Comparison of ENCODE assay signal across 20 cellular contexts in genomic region chr19:55620951-55621672, GRCh38. TPM values are rescaled to one million over a fixed set of nuclear protein-coding genes. Genes with fewer than 3 reads are reported as not detected.
A peak's percentile ranks its signal among the peaks of the same experiment; 100 is the strongest.
DNase-seq lines count a peak whose midpoint lies in the region; ATAC-seq and TF ChIP-seq lines count a peak whose summit lies in the region.
"Had no signal": no experiment of that assay in that cellular context is flagged by ENCODE, and none has a peak within 500 bp of the region (broad histone marks: within the 10 kb centered on the region; RNA-seq: fewer than 3 reads in every experiment).

No MANE protein-coding gene starts in this region.

- POLR2A ChIA-PET in activated naive CD8-positive, alpha-beta T cell treated with anti-CD3 and anti-CD28 coated beads, Interleukin-2, amount 10 ng/mL, durations not matched to agents 7 days and 5 days (lab: Charles Lee) = interaction anchor here (0.9 to 1.8 kb wide), 3 partner anchors 12 to 15 kb away, joined by 5 to 12 read pairs (median 7); partner anchors contain the start of gene ZNF865

- peaks cover 4% of the 10 kb centered on the region for H3K4me1 ChIP-seq in osteoblast (ENCODE audit: insufficient read depth, low read length)
- H3K4me1 ChIP-seq in neural progenitor cell = peaks cover 5% of the 10 kb centered on the region

- peaks cover 7% of the 10 kb centered on the region for H4K20me1 ChIP-seq in osteoblast (ENCODE audit: insufficient read depth, low read length)
- peaks cover 12% of the 10 kb centered on the region for H4K20me1 ChIP-seq in neural progenitor cell (ENCODE audit: low read depth)

- H3K4me3 ChIP-seq in HL-60 (replicated peaks; ENCODE audit: insufficient read depth, low read length) (no peak overlapping the region), osteoblast (ENCODE audit: insufficient read depth, low read length) (no peak overlapping the region), neural progenitor cell (no peak overlapping the region)
- H3K4me3 ChIP-seq: adrenal gland, coronary artery, smooth muscle cell had no signal

- peaks cover 17% of the 10 kb centered on the region for H3K36me3 Mint-ChIP-seq in activated naive CD8-positive, alpha-beta T cell treated with anti-CD3 and anti-CD28 coated beads, Interleukin-2, amount 10 ng/mL, durations not matched to agents 7 days and 5 days
- H3K36me3 Mint-ChIP-seq in endothelial cell (ENCODE audit: low read depth, unreplicated experiment) (peaks cover 17% of the 10 kb centered on the region), neural progenitor cell (peaks cover 18% of the 10 kb centered on the region)

- no peak overlapping the region for H3K4me3 Mint-ChIP-seq in activated naive CD8-positive, alpha-beta T cell treated with anti-CD3 and anti-CD28 coated beads, Interleukin-2, amount 10 ng/mL, durations not matched to agents 7 days and 5 days
- H3K4me3 Mint-ChIP-seq in endothelial cell (ENCODE audit: unreplicated experiment) (no peak overlapping the region), neural progenitor cell (no peak overlapping the region)
- H3K4me3 Mint-ChIP-seq: nephron had no signal

- no peaks in the 10 kb centered on the region for H3K27me3 Mint-ChIP-seq in activated naive CD8-positive, alpha-beta T cell treated with anti-CD3 and anti-CD28 coated beads, Interleukin-2, amount 10 ng/mL, durations not matched to agents 7 days and 5 days
- peaks cover 17% of the 10 kb centered on the region for H3K27me3 Mint-ChIP-seq in endothelial cell (ENCODE audit: unreplicated experiment)
- peaks cover 7% of the 10 kb centered on the region for H3K27me3 Mint-ChIP-seq in neural progenitor cell (ENCODE audit: insufficient read depth, low read depth)

- no peak for TF ChIP-seq CTCF in HL-60 (IDR thresholded peaks at IDR 0.05; ENCODE audit: insufficient read depth, low read length)
- TF ChIP-seq CTCF in osteoblast (IDR thresholded peaks at IDR 0.05; ENCODE audit: extremely low read depth, low read depth, low read length) = no peak
- TF ChIP-seq CTCF in endothelial cell (IDR thresholded peaks at IDR 0.05; ENCODE audit: unreplicated experiment) = no peak
- no peak for TF ChIP-seq CTCF in GM13976 (IDR thresholded peaks at IDR 0.05; ENCODE audit: borderline replicate concordance, control extremely low read depth, extremely low read depth, insufficient read depth, missing control alignments)
- TF ChIP-seq CTCF in neural progenitor cell (IDR thresholded peaks at IDR 0.05) = no peak

- no peak overlapping the region for H3K4me2 ChIP-seq in osteoblast (ENCODE audit: insufficient read depth, low read length)
- no peak overlapping the region for H3K4me2 ChIP-seq in neural progenitor cell
- H3K4me2 ChIP-seq: smooth muscle cell had no signal

- in situ Hi-C loops in GM13976 (cut with MboI; ENCODE audit: low sequenced_read_pairs, unreplicated experiment) = no loop called here

- H3K79me2 ChIP-seq in osteoblast (ENCODE audit: insufficient read depth, low read length) = peaks cover 4% of the 10 kb centered on the region
- peaks cover 12% of the 10 kb centered on the region for H3K79me2 ChIP-seq in neural progenitor cell (ENCODE audit: low read depth)

- peaks cover 26% of the 10 kb centered on the region for H3F3A ChIP-seq in neural progenitor cell (ENCODE audit: low read depth)

- H3K27ac Mint-ChIP-seq in activated naive CD8-positive, alpha-beta T cell treated with anti-CD3 and anti-CD28 coated beads, Interleukin-2, amount 10 ng/mL, durations not matched to agents 7 days and 5 days = peak overlapping the region; percentile 70
- H3K27ac Mint-ChIP-seq in endothelial cell (ENCODE audit: unreplicated experiment) (no peak overlapping the region), neural progenitor cell (no peak overlapping the region)
- H3K27ac Mint-ChIP-seq: activated T-helper 2 cell treated with anti-CD3 and anti-CD28 coated beads, Interferon-gamma antibody, Interleukin-2, Interleukin-4, amounts not matched to agents 10 μg/mL and 5 μg/mL and 100 μg/mL, durations not matched to agents 14 hours and 24 hours and 36 hours; nephron had no signal

- H3K9me3 ChIP-seq in osteoblast (ENCODE audit: low read depth, low read length) (no peaks in the 10 kb centered on the region), neural progenitor cell (ENCODE audit: low read depth) (no peaks in the 10 kb centered on the region)
- H3K9me3 ChIP-seq: adrenal gland had no signal

- ATAC-seq in activated naive CD8-positive, alpha-beta T cell treated with anti-CD3 and anti-CD28 coated beads, Interleukin-2, amount 10 ng/mL, durations not matched to agents 7 days and 5 days (ENCODE audit: low read depth) = no peak
- ATAC-seq: activated CD4-positive, CD25-positive, alpha-beta regulatory T cell treated with anti-CD3 and anti-CD28 coated beads, Interleukin-2, amount 50 U/mL, for 24 hours; left colon had no signal

- DNase-seq in DMS53 (lab: John Stamatoyannopoulos, UW) (peak; percentile 21), DMS53 treated with DMSO at 0.1 percent for 48 hours (lab: John Stamatoyannopoulos, UW; ENCODE audit: unreplicated experiment) (no peak), HL-60 (ENCODE audit: low read depth in 1 of 2, low spot score in 1 of 2) (peak in 1 of 2 experiments; percentile 64), osteoblast (ENCODE audit: insufficient read length, low spot score, missing footprints) (peak; percentile 68), endothelial cell (ENCODE audit: low spot score) (no peak), GM13976 (ENCODE audit: low spot score) (no peak), neural progenitor cell (ENCODE audit: low spot score) (no peak)
- no peak for DNase-seq in activated naive CD8-positive, alpha-beta T cell treated with anti-CD3 and anti-CD28 coated beads, Interleukin-2, amount 10 ng/mL, durations not matched to agents 7 days and 5 days
- DNase-seq: NCI-H1105 treated with DMSO at 0.1 percent for 48 hours; NCI-H510A treated with DMSO at 0.1 percent for 48 hours; stimulated activated CD4-positive, alpha-beta T cell treated with anti-CD3 and anti-CD28 coated beads, Interleukin-4, amount 100 ng/mL, for 1 hour; T1000 had no signal

- H3K27me3 ChIP-seq in HL-60 (ENCODE audit: insufficient read depth, poor library complexity, severe bottlenecking) = no peaks in the 10 kb centered on the region
- H3K27me3 ChIP-seq in osteoblast (ENCODE audit: insufficient read depth, low read length) = no peaks in the 10 kb centered on the region
- no peaks in the 10 kb centered on the region for H3K27me3 ChIP-seq in neural progenitor cell
- H3K27me3 ChIP-seq: adrenal gland had no signal

- peaks cover 1% of the 10 kb centered on the region for H3K9me3 Mint-ChIP-seq in activated naive CD8-positive, alpha-beta T cell treated with anti-CD3 and anti-CD28 coated beads, Interleukin-2, amount 10 ng/mL, durations not matched to agents 7 days and 5 days
- no peaks in the 10 kb centered on the region for H3K9me3 Mint-ChIP-seq in endothelial cell (ENCODE audit: unreplicated experiment)
- H3K9me3 Mint-ChIP-seq in neural progenitor cell = no peaks in the 10 kb centered on the region
- H3K9me3 Mint-ChIP-seq: activated T-helper 2 cell treated with anti-CD3 and anti-CD28 coated beads, Interferon-gamma antibody, Interleukin-2, Interleukin-4, amounts not matched to agents 10 μg/mL and 5 μg/mL and 100 μg/mL, durations not matched to agents 14 hours and 24 hours and 36 hours; nephron had no signal

- no peak overlapping the region for H3K9ac ChIP-seq in neural progenitor cell

- peaks cover 38% of the 10 kb centered on the region for H3K4me1 Mint-ChIP-seq in activated naive CD8-positive, alpha-beta T cell treated with anti-CD3 and anti-CD28 coated beads, Interleukin-2, amount 10 ng/mL, durations not matched to agents 7 days and 5 days
- H3K4me1 Mint-ChIP-seq in endothelial cell (ENCODE audit: unreplicated experiment) (peaks cover 16% of the 10 kb centered on the region), neural progenitor cell (peaks cover 28% of the 10 kb centered on the region)

- H2AFZ ChIP-seq in osteoblast (ENCODE audit: low read length) (no peak overlapping the region), neural progenitor cell (replicated peaks) (no peak overlapping the region)

- H3K36me3 ChIP-seq in osteoblast (ENCODE audit: insufficient read depth, low read length) (peaks cover 13% of the 10 kb centered on the region), neural progenitor cell (no peaks in the 10 kb centered on the region)

- H3K27ac ChIP-seq in HL-60 (replicated peaks) (peak overlapping the region; percentile 72), osteoblast (ENCODE audit: low read depth, low read length) (no peak overlapping the region), neural progenitor cell (no peak overlapping the region)
- H3K27ac ChIP-seq: 22Rv1, coronary artery had no signal

RNA-seq across cellular contexts. Expression of gene ZNF784, which starts 3.3 kb away (rescaled TPM):
- 1 to 10 TPM; 6.3 to 7.6 TPM for total RNA-seq in activated naive CD8-positive, alpha-beta T cell treated with anti-CD3 and anti-CD28 coated beads, Interleukin-2, amount 10 ng/mL, durations not matched to agents 7 days and 5 days
- 6.5 and 8.7 TPM in 2 replicates for total RNA-seq in osteoblast
- total RNA-seq in endothelial cell (ENCODE audit: unreplicated experiment) = 6.8 TPM
- total RNA-seq in neural progenitor cell (ENCODE audit: low replicate concordance) = 3.9 and 12.5 TPM in 2 replicates

RNA-seq across cellular contexts. Expression of gene ZNF865, which starts 15.7 kb away (rescaled TPM):
- total RNA-seq in activated naive CD8-positive, alpha-beta T cell treated with anti-CD3 and anti-CD28 coated beads, Interleukin-2, amount 10 ng/mL, durations not matched to agents 7 days and 5 days = 10 to 100 TPM; 18.3 to 18.6 TPM
- 1.4 and 1.5 TPM in 2 replicates for total RNA-seq in osteoblast
- 14.5 TPM for total RNA-seq in endothelial cell (ENCODE audit: unreplicated experiment)
- 0.49 and 4.5 TPM in 2 replicates for total RNA-seq in neural progenitor cell (ENCODE audit: low replicate concordance)

RNA-seq across cellular contexts. Expression of gene ZNF580, which starts 19.7 kb away (rescaled TPM):
- total RNA-seq in activated naive CD8-positive, alpha-beta T cell treated with anti-CD3 and anti-CD28 coated beads, Interleukin-2, amount 10 ng/mL, durations not matched to agents 7 days and 5 days = 10 to 100 TPM; 56.6 to 59.8 TPM
- total RNA-seq in osteoblast (6.5 and 8.3 TPM in 2 replicates), endothelial cell (ENCODE audit: unreplicated experiment) (34.0 TPM), neural progenitor cell (ENCODE audit: low replicate concordance) (2.8 and 13.4 TPM in 2 replicates)

RNA-seq across cellular contexts. Expression of gene ZNF524, which starts 21.0 kb away (rescaled TPM):
- total RNA-seq in activated naive CD8-positive, alpha-beta T cell treated with anti-CD3 and anti-CD28 coated beads, Interleukin-2, amount 10 ng/mL, durations not matched to agents 7 days and 5 days = 10 to 100 TPM; 25.2 to 26.6 TPM
- total RNA-seq in osteoblast (11.2 TPM in 2 replicates), endothelial cell (ENCODE audit: unreplicated experiment) (9.3 TPM), neural progenitor cell (ENCODE audit: low replicate concordance) (3.2 and 5.4 TPM in 2 replicates)

RNA-seq across cellular contexts. Expression of gene FIZ1, which starts 21.8 kb away (rescaled TPM):
- total RNA-seq in activated naive CD8-positive, alpha-beta T cell treated with anti-CD3 and anti-CD28 coated beads, Interleukin-2, amount 10 ng/mL, durations not matched to agents 7 days and 5 days = 10 to 100 TPM; 16.0 to 18.4 TPM
- total RNA-seq in osteoblast = 2.9 and 3.6 TPM in 2 replicates
- total RNA-seq in endothelial cell (ENCODE audit: unreplicated experiment) = 21.5 TPM
- 4.8 and 10.8 TPM in 2 replicates for total RNA-seq in neural progenitor cell (ENCODE audit: low replicate concordance)

Comparison
In these comparisons a context has a peak if more than half of its experiments do, and no peak if none do; other contexts are left out.
1. DNase-seq: peak in DMS53 (single experiment) and osteoblast (single experiment); none in DMS53 treated with DMSO at 0.1 percent for 48 hours (single experiment), activated naive CD8-positive, alpha-beta T cell treated with anti-CD3 and anti-CD28 coated beads, Interleukin-2, amount 10 ng/mL, durations not matched to agents 7 days and 5 days (single experiment), endothelial cell (single experiment), GM13976 (single experiment) and neural progenitor cell (single experiment).